ENCODE assay signal across 8 cellular contexts in genomic region chr3:123605789-123606234, GRCh38. TPM values are rescaled to one million over a fixed set of nuclear protein-coding genes. Genes with fewer than 3 reads are reported as not detected.
DNase-seq lines count a peak whose midpoint lies in the region; ATAC-seq lines count a peak whose summit lies in the region.

No MANE protein-coding gene starts in this region.

- no peaks in the 10 kb centered on the region for H3K4me1 ChIP-seq in mesendoderm (ENCODE audit: control insufficient read depth, low read depth, low read length)

- H2BK15ac ChIP-seq in mesendoderm (replicated peaks; ENCODE audit: low read depth) = no peak overlapping the region

- no peak overlapping the region for H3K4me2 ChIP-seq in mesendoderm (ENCODE audit: low read length)

- ATAC-seq in GM18498 (IDR thresholded peaks at IDR 0.05; ENCODE audit: unreplicated experiment) = peak; percentile 69
- peak; percentile 73 for ATAC-seq in HG02588 (IDR thresholded peaks at IDR 0.05; ENCODE audit: unreplicated experiment)
- ATAC-seq in GM21515 (IDR thresholded peaks at IDR 0.05; ENCODE audit: unreplicated experiment) = no peak

- no peak overlapping the region for H3K4ac ChIP-seq in mesendoderm (ENCODE audit: low read depth, low read length)

- no peak overlapping the region for H2BK120ac ChIP-seq in mesendoderm (ENCODE audit: low read depth, low read length)

- no peaks in the 10 kb centered on the region for H3K36me3 ChIP-seq in mesendoderm (ENCODE audit: control insufficient read depth, insufficient read depth, low read length)

- H4K5ac ChIP-seq in mesendoderm (ENCODE audit: low read length) = no peak overlapping the region

- H3K79me2 ChIP-seq in mesendoderm (ENCODE audit: control insufficient read depth, insufficient read depth, low read length) = no peaks in the 10 kb centered on the region

- H4K8ac ChIP-seq in mesendoderm (ENCODE audit: low read depth, low read length) = no peak overlapping the region

- H3K56ac ChIP-seq in mesendoderm (ENCODE audit: low read length) = peak overlapping the region; percentile 34

- H3K9ac ChIP-seq in mesendoderm (ENCODE audit: low read length) = no peak overlapping the region

- no CpG with 5 or more reads among the region's 5 CpGs for WGBS in mesendoderm (ENCODE audit: extremely low coverage, insufficient coverage, low lambda C conversion rate)

- no peak overlapping the region for H2AK5ac ChIP-seq in mesendoderm (ENCODE audit: low read length)

- no peak overlapping the region for H3K27ac ChIP-seq in mesendoderm (ENCODE audit: low read depth, low read length)

- no peaks in the 10 kb centered on the region for H3K27me3 ChIP-seq in mesendoderm (ENCODE audit: insufficient read depth, low read length, poor library complexity)

- H2BK5ac ChIP-seq in mesendoderm (ENCODE audit: low read length) = no peak overlapping the region

- no peak overlapping the region for H3K18ac ChIP-seq in mesendoderm (ENCODE audit: low read length)

- no peak overlapping the region for H3K23ac ChIP-seq in mesendoderm (ENCODE audit: low read length)

- H3K79me1 ChIP-seq in mesendoderm (ENCODE audit: low read length) = no peaks in the 10 kb centered on the region

- DNase-seq in RPMI7951 (ENCODE audit: low read depth) = peak; percentile 78
- peak; percentile 87 for DNase-seq in mesendoderm
- DNase-seq in cerebellar cortex (ENCODE audit: low spot score) = no peak
- no peak for DNase-seq in NCI-H2081 (lab: John Stamatoyannopoulos, UW)
- DNase-seq in SKM-1 (lab: John Stamatoyannopoulos, UW; ENCODE audit: unreplicated experiment) = no peak

- no peak overlapping the region for H3K4me3 ChIP-seq in mesendoderm (ENCODE audit: low read length)

RNA-seq across cellular contexts. Expression of gene HACD2, which starts 21.0 kb away (rescaled TPM):
- total RNA-seq in RPMI7951 (2014; rRNA removed; shearing (Covaris generic)) = 34.0 and 36.6 TPM in 2 replicates
- polyA plus RNA-seq in mesendoderm (2013, experiment 1 of 2) = 23.3 TPM
- 22.7 TPM for polyA plus RNA-seq in mesendoderm (2013, experiment 2 of 2)

Comparison
In these comparisons a context has a peak if more than half of its experiments do, and no peak if none do; other contexts are left out.
1. DNase-seq: peak in RPMI7951 (single experiment) and mesendoderm (single experiment); none in cerebellar cortex (single experiment), NCI-H2081 (0 of 2) and SKM-1 (single experiment).